Comparison of ENCODE assay signal across 22 cellular contexts in the genomic region with DNA sequence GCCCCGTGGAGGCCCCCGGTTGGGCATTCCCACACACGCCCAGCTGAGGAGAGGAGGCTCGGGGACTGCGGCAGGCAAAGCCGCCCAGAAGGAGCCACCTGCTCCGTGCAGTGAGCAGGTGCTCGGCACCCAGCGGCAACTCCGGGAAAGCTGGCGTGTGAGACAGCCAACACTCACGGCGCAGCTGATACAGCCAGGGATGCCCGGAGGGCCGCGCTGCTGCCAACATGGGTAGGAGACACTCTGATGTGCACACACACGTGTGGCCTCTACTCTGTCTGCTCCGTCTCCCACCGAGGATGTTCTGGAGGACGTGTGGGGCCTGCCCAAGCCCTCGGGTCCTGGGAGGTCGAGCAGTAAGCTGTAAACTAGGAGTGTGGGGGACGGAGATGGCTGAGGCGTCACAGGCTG. TPM values are rescaled to one million over a fixed set of nuclear protein-coding genes. Genes with fewer than 3 reads are reported as not detected.
DNase-seq lines count a peak whose midpoint lies in the region; ATAC-seq and TF ChIP-seq lines count a peak whose summit lies in the region.
"Had no signal": no experiment of that assay in that cellular context is flagged by ENCODE, and none has a peak within 500 bp of the region (broad histone marks: within the 10 kb centered on the region; RNA-seq: fewer than 3 reads in every experiment).

No MANE protein-coding gene starts in this region.

- H3K27me3 ChIP-seq in spleen (replicated peaks in 1 of 7): no peaks in the 10 kb centered on the region
- H3K27me3 ChIP-seq: colonic mucosa, suprapubic skin had no signal

- 87 to 94% (median 89%) methylated on average over 14 to 24 of the region's 24 CpGs for WGBS in spleen, 5 donors

- H3K27ac ChIP-seq in spleen: no peak overlapping the region
- H3K27ac ChIP-seq: A549, BLaER1, colonic mucosa, GM23248, KMS-11, suprapubic skin had no signal

- no peaks in the 10 kb centered on the region for H3K9me3 ChIP-seq in spleen
- H3K9me3 ChIP-seq: A549, BLaER1, colonic mucosa, suprapubic skin had no signal

- H3K4me1 ChIP-seq in spleen: peaks cover 0 to 32% (median 15%) of the 10 kb centered on the region in 6 donors
- H3K4me1 ChIP-seq: A549, colonic mucosa had no signal

- ATAC-seq in left ventricle myocardium superior: no peak
- no peak for ATAC-seq in left lobe of liver
- ATAC-seq: A549; activated CD8-positive, alpha-beta memory T cell treated with anti-CD3 and anti-CD28 coated beads, Interleukin-2, amount 10 ng/mL, durations not matched to agents 7 days and 5 days; activated T-helper 17 cell treated with anti-CD3 and anti-CD28 coated beads, Interleukin-2, amount 50 U/mL, for 72 hours; right cardiac atrium had no signal

- H3K36me3 ChIP-seq in spleen: no peaks in the 10 kb centered on the region
- H3K36me3 ChIP-seq: BLaER1, colonic mucosa, suprapubic skin had no signal

- DNase-seq in activated CD8-positive, alpha-beta memory T cell treated with anti-CD3 and anti-CD28 coated beads, Interleukin-2, amount 50 U/mL, for 4 hours: peak; percentile 14
- no peak for DNase-seq in activated CD8-positive, alpha-beta memory T cell treated with anti-CD3 and anti-CD28 coated beads, Interleukin-2, amount 50 U/mL, for 48 hours
- DNase-seq in NCI-H2171 treated with DMSO at 0.1 percent for 48 hours (lab: John Stamatoyannopoulos, UW): peak; percentile 68
- DNase-seq in left ventricle myocardium superior: peak; percentile 41
- DNase-seq in spleen: peak; percentile 69
- no peak for DNase-seq in left lobe of liver (ENCODE audit: low spot score)
- DNase-seq in CD1c-positive myeloid dendritic cell (ENCODE audit: extremely low spot score): no peak
- DNase-seq in NCI-H524 (lab: John Stamatoyannopoulos, UW): no peak
- DNase-seq: activated CD4-positive, alpha-beta T cell treated with anti-CD3 and anti-CD28 coated beads, Interleukin-2, amount 10 ng/mL, durations not matched to agents 24 days and 14 days; activated CD8-positive, alpha-beta memory T cell treated with anti-CD3 and anti-CD28 coated beads, Interleukin-2, amount 10 ng/mL, durations not matched to agents 7 days and 5 days; colonic mucosa; endodermal cell; GF-D8; GM23248; NCI-H524 treated with DMSO at 0.1 percent for 48 hours had no signal

- no peak for TF ChIP-seq POLR2A in spleen (IDR thresholded peaks at IDR 0.05)

- no peak for TF ChIP-seq CTCF in spleen (IDR thresholded peaks at IDR 0.05 in 8 of 11, conservative IDR thresholded peaks at IDR 0.05 in 3 of 11)

- no peak overlapping the region for H3K4me3 ChIP-seq in spleen
- H3K4me3 ChIP-seq: A549, BLaER1, colonic mucosa, GM23248, lung, suprapubic skin had no signal

- intact Hi-C loops in left ventricle myocardium superior (cut with micrococcal nuclease): no loop called here
- intact Hi-C loops in spleen (cut with DNase I; ENCODE audit: low total_unique reads): no loop called here

RNA-seq across cellular contexts. Expression of a gene that starts 12.9 kb away (rescaled TPM):
- total RNA-seq in left ventricle myocardium superior (5.3 TPM), spleen (10 to 100 TPM in 2 of 7 donors, 1 to 10 TPM in 5; 5.9 to 13.5 (median 8.4) TPM), left lobe of liver (6.7 TPM)
- polyA plus RNA-seq in spleen: 1 to 10 TPM; 1.9 to 5.8 (median 2.2) TPM

RNA-seq across cellular contexts. Expression of a gene that starts 13.2 kb away (rescaled TPM):
- total RNA-seq in left ventricle myocardium superior (98.1 TPM), spleen (100 to 1,000 TPM in 3 of 7 donors, 10 to 100 TPM in 4; 70.1 to 131 (median 91.8) TPM), left lobe of liver (163 TPM)
- polyA plus RNA-seq in spleen: 10 to 100 TPM; 51.1 to 77.0 (median 68.7) TPM

RNA-seq across cellular contexts. Expression of a gene that starts 33.9 kb away (rescaled TPM):
- total RNA-seq in left ventricle myocardium superior (13.7 TPM), spleen (10 to 100 TPM; 10.2 to 18.9 (median 16.3) TPM), left lobe of liver (10.3 TPM)
- 10 to 100 TPM; 12.5 to 19.1 (median 13.0) TPM for polyA plus RNA-seq in spleen

Comparison
In these comparisons a context has a peak if more than half of its experiments do, and no peak if none do; other contexts are left out.
1. DNase-seq: peak in activated CD8-positive, alpha-beta memory T cell treated with anti-CD3 and anti-CD28 coated beads, Interleukin-2, amount 50 U/mL, for 4 hours (single experiment), NCI-H2171 treated with DMSO at 0.1 percent for 48 hours (single experiment), left ventricle myocardium superior (single experiment) and spleen (single experiment); none in activated CD8-positive, alpha-beta memory T cell treated with anti-CD3 and anti-CD28 coated beads, Interleukin-2, amount 50 U/mL, for 48 hours (single experiment), left lobe of liver (single experiment), CD1c-positive myeloid dendritic cell (single experiment) and NCI-H524 (0 of 2).